Comparison of ENCODE assay signal across 19 cellular contexts in genomic region chr9:88502552-88503034, GRCh38. TPM values are rescaled to one million over a fixed set of nuclear protein-coding genes. Genes with fewer than 3 reads are reported as not detected.
DNase-seq lines count a peak whose midpoint lies in the region; ATAC-seq and TF ChIP-seq lines count a peak whose summit lies in the region.
"Had no signal": no experiment of that assay in that cellular context is flagged by ENCODE, and none has a peak within 500 bp of the region (broad histone marks: within the 10 kb centered on the region; RNA-seq: fewer than 3 reads in every experiment).

No MANE protein-coding gene starts in this region.

- H3K27ac ChIP-seq in IMR-90 (ENCODE audit: insufficient read depth, low read length) = no peak overlapping the region
- no peak overlapping the region for H3K27ac ChIP-seq in upper lobe of right lung
- H3K27ac ChIP-seq: C4-2B had no signal

- CTCF ChIA-PET in IMR-90 (lab: Yijun Ruan, JAX) = no interaction called here

- H3K4me1 ChIP-seq in IMR-90 (ENCODE audit: control insufficient read depth, insufficient read depth, low read length) = no peaks in the 10 kb centered on the region
- H3K4me1 ChIP-seq in upper lobe of right lung = no peaks in the 10 kb centered on the region

- BruUV-seq in IMR-90 (replicated peaks; lab: Mats Ljungman, UMichigan) = no TSS peak

- peak overlapping the region; percentile 43 for H3K4me3 Mint-ChIP-seq in nephron progenitor cell

- dilution Hi-C loops in IMR-90 (cut with HindIII; ENCODE audit: low sequenced_read_pairs, unreplicated experiment) = no loop called here

- no peak for TF ChIP-seq RAD21 in IMR-90 (IDR thresholded peaks at IDR 0.05; ENCODE audit: low read length)

- no peak overlapping the region for H3K4me2 ChIP-seq in IMR-90 (ENCODE audit: low read depth, low read length)

- DNase-seq in IMR-90 (no peak), islet precursor cell (peak; percentile 79), nephron progenitor cell (peak; percentile 61), upper lobe of right lung (peak; percentile 41), activated gamma-delta T cell treated with Interleukin-2 at 50 U/mL for 16 hours (no peak)
- DNase-seq: DMS 273 treated with DMSO at 0.1 percent for 48 hours, GF-D8, H7, NCI-H1417, NCI-H187 treated with DMSO at 0.1 percent for 48 hours, NCI-H2171, NCI-H446, NCI-H69, SHP77 treated with DMSO at 0.1 percent for 48 hours had no signal

- H2BK20ac ChIP-seq in IMR-90 (ENCODE audit: low read depth, low read length) = no peak overlapping the region

- no peak overlapping the region for H2BK15ac ChIP-seq in IMR-90 (ENCODE audit: low read depth, low read length)

- no peak overlapping the region for H2BK120ac ChIP-seq in IMR-90 (ENCODE audit: low read depth, low read length)

- no peaks in the 10 kb centered on the region for H3K36me3 ChIP-seq in IMR-90 (ENCODE audit: control insufficient read depth, insufficient read depth, low read length)
- H3K36me3 ChIP-seq in upper lobe of right lung = no peaks in the 10 kb centered on the region

- H3K79me1 ChIP-seq in IMR-90 (ENCODE audit: low read depth in 1 of 2, low read length in 2 of 2) = no peaks in the 10 kb centered on the region

- POLR2A ChIA-PET in IMR-90 (lab: Charles Lee; ENCODE audit: unreplicated experiment) = no interaction called here

- H3K56ac ChIP-seq in IMR-90 (ENCODE audit: extremely low read depth, insufficient read depth, low read length) = no peak overlapping the region

- H2AFZ ChIP-seq in IMR-90 (replicated peaks; ENCODE audit: low read length, poor library complexity) = peak overlapping the region; percentile 19

- H3K23ac ChIP-seq in IMR-90 (ENCODE audit: low read depth, low read length) = no peak overlapping the region

- TF ChIP-seq CTCF in IMR-90 (conservative IDR thresholded peaks at IDR 0.05; ENCODE audit: low read depth, low read length) (no peak), nephron progenitor cell (IDR thresholded peaks at IDR 0.05) (no peak), upper lobe of right lung (IDR thresholded peaks at IDR 0.05) (no peak)

- WGBS in IMR-90 (ENCODE audit: extremely low coverage in 2 of 2, insufficient read length in 1 of 2), 2 experiments = 63% methylated on average over 10 of the region's 12 CpGs; no CpG with 5 or more reads in 1 of the 2 experiments

- no peak overlapping the region for H3K4me3 ChIP-seq in IMR-90 (ENCODE audit: insufficient read depth, low read depth, low read length)
- H3K4me3 ChIP-seq in upper lobe of right lung = no peak overlapping the region
- H3K4me3 ChIP-seq: K562 had no signal

- no peak overlapping the region for H2BK5ac ChIP-seq in IMR-90 (ENCODE audit: low read depth, low read length, poor library complexity, severe bottlenecking)

- in situ Hi-C loops in IMR-90 (cut with MboI; ENCODE audit: low sequenced_read_pairs) = no loop called here

- no peak overlapping the region for H3K4ac ChIP-seq in IMR-90 (ENCODE audit: low read depth, low read length)

- no peaks in the 10 kb centered on the region for H3K36me3 Mint-ChIP-seq in nephron progenitor cell (ENCODE audit: low read depth)

- no peak overlapping the region for H3K9ac ChIP-seq in IMR-90 (ENCODE audit: low read depth, low read length)

- peaks cover 3% of the 10 kb centered on the region for H3K27me3 Mint-ChIP-seq in nephron progenitor cell (ENCODE audit: low read depth, poor library complexity)

- H3K14ac ChIP-seq in IMR-90 (replicated peaks; ENCODE audit: low read depth, low read length) = no peak overlapping the region

- H3K9me3 Mint-ChIP-seq in nephron progenitor cell = no peaks in the 10 kb centered on the region

- no peak overlapping the region for H2AK5ac ChIP-seq in IMR-90 (ENCODE audit: low read depth, low read length)

- intact Hi-C loops in IMR-90 (cut with micrococcal nuclease) (no loop called here), upper lobe of right lung (cut with DNase I) (no loop called here)

- peaks cover 33% of the 10 kb centered on the region for H3K4me1 Mint-ChIP-seq in nephron progenitor cell

- ATAC-seq in IMR-90 (ENCODE audit: low read depth) (no peak; the same call in 1 of the 2 replicates), upper lobe of right lung (no peak), SK-N-SH treated with all-trans-retinoic acid at 6 μM for 48 hours (no peak; the same call in 2 of the 3 replicates), HG03354 (IDR thresholded peaks at IDR 0.05; ENCODE audit: poor library complexity, severe bottlenecking, unreplicated experiment) (no peak)
- ATAC-seq: K562 had no signal

- H4K20me1 ChIP-seq in IMR-90 (ENCODE audit: insufficient read depth, low read length) = no peaks in the 10 kb centered on the region

- H3K27ac Mint-ChIP-seq in nephron progenitor cell = peak overlapping the region; percentile 62

- no peak for TF ChIP-seq POLR2A in IMR-90 (IDR thresholded peaks at IDR 0.05; ENCODE audit: low read depth, low read length)

- H3K9me3 ChIP-seq in IMR-90 (ENCODE audit: control insufficient read depth, insufficient read depth, low read length) (no peaks in the 10 kb centered on the region), upper lobe of right lung (no peaks in the 10 kb centered on the region)

- H4K8ac ChIP-seq in IMR-90 (ENCODE audit: low read depth in 2 of 2, low read length in 2 of 2) = no peak overlapping the region; a peak in 2 of 4 replicates

- no peak overlapping the region for H2AK9ac ChIP-seq in IMR-90 (replicated peaks; ENCODE audit: low read depth, low read length, poor library complexity)

- peak overlapping the region; percentile 28; the same call in 1 of the 2 replicates for H4K91ac ChIP-seq in IMR-90 (ENCODE audit: insufficient read depth, low read depth, low read length)

- no peaks in the 10 kb centered on the region for H3K27me3 ChIP-seq in IMR-90 (ENCODE audit: control insufficient read depth, insufficient read depth, low read length)
- no peaks in the 10 kb centered on the region for H3K27me3 ChIP-seq in upper lobe of right lung

- H4K5ac ChIP-seq in IMR-90 (ENCODE audit: low read depth, low read length) = no peak overlapping the region

- H3K9me1 ChIP-seq in IMR-90 (ENCODE audit: insufficient read depth, low read length) = peaks cover 8% of the 10 kb centered on the region; the same call in 1 of the 2 replicates

- H3K18ac ChIP-seq in IMR-90 (ENCODE audit: low read depth, low read length) = no peak overlapping the region

TF ChIP-seq in IMR-90, 13 proteins besides CTCF, POLR2A, EP300 and RAD21 (continues in another document):
- TF ChIP-seq RCOR1 (IDR thresholded peaks at IDR 0.05; ENCODE audit: insufficient replicate concordance, low read length) (no peak), CHD1 (IDR thresholded peaks at IDR 0.05; ENCODE audit: low read depth, low read length) (no peak), SMC3 (IDR thresholded peaks at IDR 0.05; ENCODE audit: low read depth, low read length) (no peak), MAZ (IDR thresholded peaks at IDR 0.05; ENCODE audit: borderline replicate concordance, low read depth, low read length) (no peak), NFE2L2 (IDR thresholded peaks at IDR 0.05; ENCODE audit: low read depth, low read length) (no peak), FOS (IDR thresholded peaks at IDR 0.05; ENCODE audit: low read depth, low read length) (no peak), MAFK (IDR thresholded peaks at IDR 0.05; ENCODE audit: low read depth, low read length) (no peak), BHLHE40 (IDR thresholded peaks at IDR 0.05; ENCODE audit: low read depth, low read length) (no peak), RFX5 (IDR thresholded peaks at IDR 0.05; ENCODE audit: low read depth, low read length) (no peak)
- TF ChIP-seq, protein P1, sequence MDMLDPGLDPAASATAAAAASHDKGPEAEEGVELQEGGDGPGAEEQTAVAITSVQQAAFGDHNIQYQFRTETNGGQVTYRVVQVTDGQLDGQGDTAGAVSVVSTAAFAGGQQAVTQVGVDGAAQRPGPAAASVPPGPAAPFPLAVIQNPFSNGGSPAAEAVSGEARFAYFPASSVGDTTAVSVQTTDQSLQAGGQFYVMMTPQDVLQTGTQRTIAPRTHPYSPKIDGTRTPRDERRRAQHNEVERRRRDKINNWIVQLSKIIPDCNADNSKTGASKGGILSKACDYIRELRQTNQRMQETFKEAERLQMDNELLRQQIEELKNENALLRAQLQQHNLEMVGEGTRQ (IDR thresholded peaks at IDR 0.05; ENCODE audit: low read depth, low read length) = no peak

TF ChIP-seq in SK-N-SH treated with all-trans-retinoic acid at 6 μM for 48 hours, 23 proteins besides CTCF, POLR2A, EP300 and RAD21 (continues in another document):
- TF ChIP-seq RARB (CRISPR knock-in tag; IDR thresholded peaks at IDR 0.05) = no peak
- no peak for TF ChIP-seq ARNTL (CRISPR knock-in tag; IDR thresholded peaks at IDR 0.05; ENCODE audit: borderline replicate concordance, low read depth)
- no peak for TF ChIP-seq CSRNP3 (CRISPR knock-in tag; IDR thresholded peaks at IDR 0.05)
- TF ChIP-seq CSDC2 (CRISPR knock-in tag; IDR thresholded peaks at IDR 0.05) = no peak
- TF ChIP-seq ZNF70 (CRISPR knock-in tag; IDR thresholded peaks at IDR 0.05) = no peak
- TF ChIP-seq ESRRG (CRISPR knock-in tag; IDR thresholded peaks at IDR 0.05) = no peak
- no peak for TF ChIP-seq TCF4 (CRISPR knock-in tag; IDR thresholded peaks at IDR 0.05; ENCODE audit: borderline replicate concordance)
- TF ChIP-seq OSR1 (CRISPR knock-in tag; IDR thresholded peaks at IDR 0.05) = no peak
- TF ChIP-seq SNAI2 (CRISPR knock-in tag; IDR thresholded peaks at IDR 0.05) = no peak
- no peak for TF ChIP-seq TOX (CRISPR knock-in tag; IDR thresholded peaks at IDR 0.05; ENCODE audit: borderline replicate concordance)

RNA-seq across cellular contexts. Expression of gene NXNL2, which starts 32.4 kb away (rescaled TPM):
- 3.2 and 4.7 TPM in 2 replicates for total RNA-seq in IMR-90 (2012; rRNA removed)
- polyA plus RNA-seq in IMR-90 (2012; rRNA removed) = 6.4 and 9.1 TPM in 2 replicates
- polyA plus RNA-seq in IMR-90 (2012; cell fraction: cytosol; rRNA removed) = 12.3 and 16.6 TPM in 2 replicates
- polyA plus RNA-seq in IMR-90 (2012; cell fraction: nucleus; rRNA removed; ENCODE audit: low replicate concordance) = 5.2 and 20.4 TPM in 2 replicates
- not detected for total RNA-seq in upper lobe of right lung
- total RNA-seq: K562, OCI-LY7 had no signal

Comparison
In these comparisons a context has a peak if more than half of its experiments do, and no peak if none do; other contexts are left out.
1. DNase-seq: peak in islet precursor cell (single experiment), nephron progenitor cell (single experiment) and upper lobe of right lung (single experiment); none in IMR-90 (single experiment) and activated gamma-delta T cell treated with Interleukin-2 at 50 U/mL for 16 hours (single experiment).